In the genomic region with DNA sequence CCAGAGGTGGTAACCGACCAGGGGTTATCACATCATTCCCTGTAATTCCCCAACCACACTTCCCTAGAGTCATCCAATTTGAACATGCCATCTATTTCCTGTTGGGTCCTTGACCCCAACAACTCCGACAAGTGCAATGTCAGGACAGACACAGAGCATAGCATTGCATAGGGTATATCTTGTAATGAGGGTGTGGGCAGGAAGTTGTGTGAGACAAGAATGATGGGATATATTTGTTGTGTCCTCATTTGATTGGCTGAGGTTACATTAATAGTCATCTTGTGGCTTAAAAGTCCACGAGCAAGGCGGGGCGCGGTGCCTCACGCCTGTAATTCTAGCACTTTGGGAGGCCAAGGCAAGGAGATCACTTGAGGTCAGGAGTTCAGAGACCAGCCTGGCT, we compare ENCODE assay signal across 1 cellular context.
TF ChIP-seq lines count a peak whose summit lies in the region.

No MANE protein-coding gene starts in this region.

TF ChIP-seq in HepG2, 621 proteins besides CTCF, POLR2A, EP300 and RAD21 (continued from another document):
- TF ChIP-seq ERF (CRISPR knock-in tag; IDR thresholded peaks at IDR 0.05) (no peak), ZNF615 (CRISPR knock-in tag; IDR thresholded peaks at IDR 0.05; ENCODE audit: borderline replicate concordance) (no peak)
